Comparison of ENCODE assay signal across 8 cellular contexts in genomic region chr14:64504897-64505771, GRCh38. TPM values are rescaled to one million over a fixed set of nuclear protein-coding genes. Genes with fewer than 3 reads are reported as not detected.
DNase-seq lines count a peak whose midpoint lies in the region; ATAC-seq and TF ChIP-seq lines count a peak whose summit lies in the region.

No MANE protein-coding gene starts in this region.

- H3K9ac ChIP-seq in liver (ENCODE audit: low read depth in 1 of 2, low read length in 2 of 2), result peak overlapping the region; percentile 49 to 95

- H3K4me3 ChIP-seq in A673 (ENCODE audit: low read depth, low read length, poor library complexity, severe bottlenecking) (peak overlapping the region; percentile 87), liver (ENCODE audit: low read depth in 1 of 3, low read length in 3 of 3) (peak overlapping the region; percentile 62 to 84 (median 82))

- H3K9me3 ChIP-seq in A673 (ENCODE audit: low read depth, low read length, poor library complexity, severe bottlenecking), result no peaks in the 10 kb centered on the region
- no peaks in the 10 kb centered on the region for H3K9me3 ChIP-seq in liver (ENCODE audit: control insufficient read depth in 4 of 4, low read length in 3 of 4)

- BruUV-seq in A673 (replicated peaks; lab: Mats Ljungman, UMichigan), result TSS peak; percentile 53

- CTCF ChIA-PET in A673 (lab: Charles Lee), result no interaction called here

- intact Hi-C loops in A673 (cut with micrococcal nuclease; ENCODE audit: unreplicated experiment), result loop anchor here (1.0 kb wide), 1 partner anchor 35 kb away; the partner anchor contains the start of gene HSPA2

- under 1% methylated on average over 67 of the region's 67 CpGs for WGBS in liver

- H3K36me3 ChIP-seq in A673 (ENCODE audit: insufficient read depth, low read length, poor library complexity, severe bottlenecking) (no peaks in the 10 kb centered on the region), liver (ENCODE audit: control insufficient read depth in 4 of 4, insufficient read depth in 3 of 4, low read depth in 1 of 4, low read length in 3 of 4) (no peaks in the 10 kb centered on the region)

- H3K4me1 ChIP-seq in A673 (ENCODE audit: insufficient read depth, low read length, poor library complexity, severe bottlenecking), result peaks cover 36% of the 10 kb centered on the region
- H3K4me1 ChIP-seq in liver (ENCODE audit: control insufficient read depth in 4 of 4, insufficient read depth in 4 of 4, low read length in 3 of 4), result peaks cover 4 to 41% (median 23%) of the 10 kb centered on the region in 4 donors

- H3K27me3 ChIP-seq in A673 (replicated peaks; ENCODE audit: insufficient read depth, low read depth, low read length, poor library complexity) (no peaks in the 10 kb centered on the region), liver (ENCODE audit: control insufficient read depth in 4 of 4, insufficient read depth in 4 of 4, low read length in 3 of 4) (no peaks in the 10 kb centered on the region)

- no peak for TF ChIP-seq CTCF in A673 (conservative IDR thresholded peaks at IDR 0.05; ENCODE audit: low read depth, low read length)
- TF ChIP-seq CTCF in liver (IDR thresholded peaks at IDR 0.05; ENCODE audit: low read depth, low read length, missing input control), result no peak

- POLR2A ChIA-PET in A673 (lab: Charles Lee; ENCODE audit: low non-redundant PET), result interaction anchor here (0.6 kb wide), 1 partner anchor 37 kb away, joined by 3 read pairs; no protein-coding TSS in a partner anchor

- H3K27ac ChIP-seq in A673 (ENCODE audit: low read depth, low read length, poor library complexity, severe bottlenecking), result peak overlapping the region; percentile 100
- H3K27ac ChIP-seq in liver (ENCODE audit: low read depth in 1 of 2, low read length in 2 of 2), result peak overlapping the region; percentile 99 to 100

- no peak for TF ChIP-seq RAD21 in liver (IDR thresholded peaks at IDR 0.05)

- ATAC-seq in GM18907 (IDR thresholded peaks at IDR 0.05; ENCODE audit: unreplicated experiment) (peak; percentile 26), HG03432 (IDR thresholded peaks at IDR 0.05; ENCODE audit: unreplicated experiment) (peak; percentile 33)

- peak; percentile 94 for DNase-seq in A673 (ENCODE audit: low spot score)
- DNase-seq in NCI-H748 treated with DMSO at 0.1 percent for 48 hours (lab: John Stamatoyannopoulos, UW), result peak; percentile 65
- peak; percentile 87 to 89 for DNase-seq in activated CD4-positive, alpha-beta T cell treated with anti-CD3 and anti-CD28 coated beads, Interleukin-2, amount 50 U/mL, for 48 hours
- peak; percentile 42 to 86 for DNase-seq in dermis microvascular lymphatic vessel endothelial cell (ENCODE audit: low read depth in 2 of 2)
- DNase-seq in stimulated activated CD4-positive, alpha-beta T cell treated with anti-CD3 and anti-CD28 coated beads, Interleukin-2, amount 100 ng/mL, for 4 hours (ENCODE audit: low read depth), result peak; percentile 80

TF ChIP-seq in liver, 16 proteins besides CTCF, POLR2A, EP300 and RAD21:
- TF ChIP-seq ZBTB33 (IDR thresholded peaks at IDR 0.05) (peak; percentile 42), HNF4A (conservative IDR thresholded peaks at IDR 0.05) (no peak), SP1 (IDR thresholded peaks at IDR 0.05) (no peak), YY1 (IDR thresholded peaks at IDR 0.05) (no peak), GABPA (IDR thresholded peaks at IDR 0.05 in 1 of 2, conservative IDR thresholded peaks at IDR 0.05 in 1 of 2) (no peak), EGR1 (IDR thresholded peaks at IDR 0.05; ENCODE audit: low read depth in 2 of 2) (no peak)

RNA-seq across cellular contexts. Expression of gene ZBTB1, which starts 0.6 kb away (rescaled TPM):
- total RNA-seq in A673 (2021), result 34.3 and 37.7 TPM in 2 replicates
- 33.4 and 40.8 TPM in 2 replicates for total RNA-seq in dermis microvascular lymphatic vessel endothelial cell
- 10 to 100 TPM; 15.1 to 29.3 TPM for total RNA-seq in liver
- polyA plus RNA-seq in liver, result 1 to 10 TPM; 5.4 to 6.4 TPM

RNA-seq across cellular contexts. Expression of gene ZBTB25, which starts 1.5 kb away (rescaled TPM):
- 11.3 and 13.5 TPM in 2 replicates for total RNA-seq in A673 (2021)
- total RNA-seq in dermis microvascular lymphatic vessel endothelial cell, result 3.0 and 3.1 TPM in 2 replicates
- 1 to 10 TPM; 3.2 to 5.9 TPM for total RNA-seq in liver
- 1 to 10 TPM; 1.4 to 4.1 TPM for polyA plus RNA-seq in liver

RNA-seq across cellular contexts. Expression of gene HSPA2, which starts 35.4 kb away (rescaled TPM):
- 13.8 and 14.3 TPM in 2 replicates for total RNA-seq in A673 (2021)
- 3.3 and 6.3 TPM in 2 replicates for total RNA-seq in dermis microvascular lymphatic vessel endothelial cell
- 1 to 10 TPM; 3.4 to 5.6 TPM for total RNA-seq in liver
- polyA plus RNA-seq in liver, result 1 to 10 TPM; 1.2 to 4.8 TPM

RNA-seq across cellular contexts. Expression of gene AKAP5, which starts 39.8 kb away (rescaled TPM):
- 2.2 and 2.6 TPM in 2 replicates for total RNA-seq in A673 (2021)
- 0.13 TPM in 2 replicates for total RNA-seq in dermis microvascular lymphatic vessel endothelial cell
- 1 to 10 TPM in 1 of 2 donors, under 1 TPM in 1; 0.28 to 2.3 TPM for total RNA-seq in liver
- under 1 TPM; 0.07 to 0.25 TPM for polyA plus RNA-seq in liver

RNA-seq across cellular contexts. Expression of gene PPP1R36, which starts 44.6 kb away (rescaled TPM):
- total RNA-seq in A673 (2021), result 0.34 and 0.61 TPM in 2 replicates
- 0.38 and 0.39 TPM in 2 replicates for total RNA-seq in dermis microvascular lymphatic vessel endothelial cell
- total RNA-seq in liver, result under 1 TPM; 0.08 to 0.09 TPM
- polyA plus RNA-seq in liver, result under 1 TPM in 1 of 2 donors, not detected in 1; 0.08 TPM

Comparison
In these comparisons a context has a peak if more than half of its experiments do, and no peak if none do; other contexts are left out.
1. Peak in every context shown above with its lines: DNase-seq, ATAC-seq, H3K4me3 ChIP-seq and H3K27ac ChIP-seq.